Comparison of ENCODE assay signal across 9 cellular contexts in genomic region chr16:19168173-19169080, GRCh38. TPM values are rescaled to one million over a fixed set of nuclear protein-coding genes. Genes with fewer than 3 reads are reported as not detected.
DNase-seq lines count a peak whose midpoint lies in the region; ATAC-seq and TF ChIP-seq lines count a peak whose summit lies in the region.
"Had no signal": no experiment of that assay in that cellular context is flagged by ENCODE, and none has a peak within 500 bp of the region (broad histone marks: within the 10 kb centered on the region; RNA-seq: fewer than 3 reads in every experiment).

Gene SYT17 (plus strand): TSS chr16:19168240. CDS start chr16:19168647, 407 bp downstream.

- H3K9me3 ChIP-seq in RWPE2 (ENCODE audit: severe bottlenecking) (no peaks in the 10 kb centered on the region), parathyroid adenoma (ENCODE audit: control insufficient read depth, low read length) (no peaks in the 10 kb centered on the region)

- no peak for TF ChIP-seq CTCF in RWPE2 (IDR thresholded peaks at IDR 0.05; ENCODE audit: poor library complexity, severe bottlenecking)
- no peak for TF ChIP-seq CTCF in foreskin keratinocyte (conservative IDR thresholded peaks at IDR 0.05)
- TF ChIP-seq CTCF in parathyroid adenoma (IDR thresholded peaks at IDR 0.05): no peak

- no peaks in the 10 kb centered on the region for H3K36me3 ChIP-seq in RWPE2 (ENCODE audit: low read depth)
- no peaks in the 10 kb centered on the region for H3K36me3 ChIP-seq in parathyroid adenoma (ENCODE audit: control insufficient read depth, insufficient read depth, low read length)

- H3K4me3 ChIP-seq in RWPE2 (ENCODE audit: severe bottlenecking) (peak within 1 kb of the TSS; percentile 71), parathyroid adenoma (ENCODE audit: low read depth, low read length) (peak within 1 kb of the TSS; percentile 79)

- H3K27me3 ChIP-seq in RWPE2 (ENCODE audit: insufficient read depth, poor library complexity, severe bottlenecking): no peaks in the 10 kb centered on the region
- H3K27me3 ChIP-seq in foreskin keratinocyte: peaks cover 57% of the 10 kb centered on the region
- H3K27me3 ChIP-seq in parathyroid adenoma (ENCODE audit: control insufficient read depth, insufficient read depth, low read length): no peaks in the 10 kb centered on the region

- DNase-seq in NCI-H524 (lab: John Stamatoyannopoulos, UW) (peak; percentile 62 to 86), NCI-H524 treated with DMSO at 0.1 percent for 48 hours (lab: John Stamatoyannopoulos, UW) (no peak), RWPE2 (ENCODE audit: low spot score) (no peak), foreskin keratinocyte (no peak)

- no peaks in the 10 kb centered on the region for H3K79me2 ChIP-seq in parathyroid adenoma

- H3K4me1 ChIP-seq in RWPE2 (ENCODE audit: insufficient read depth, poor library complexity, severe bottlenecking): peaks cover 9% of the 10 kb centered on the region
- no peaks in the 10 kb centered on the region for H3K4me1 ChIP-seq in foreskin keratinocyte
- H3K4me1 ChIP-seq in parathyroid adenoma: peaks cover 6% of the 10 kb centered on the region

- peak; percentile 25 for ATAC-seq in RWPE2 (ENCODE audit: low read depth)
- ATAC-seq in foreskin keratinocyte: peak; percentile 20
- no peak for ATAC-seq in GM18868 (IDR thresholded peaks at IDR 0.05; ENCODE audit: unreplicated experiment)
- no peak for ATAC-seq in GM18519 (IDR thresholded peaks at IDR 0.05; ENCODE audit: low FRiP score, unreplicated experiment)
- no peak for ATAC-seq in HG03159 (IDR thresholded peaks at IDR 0.05; ENCODE audit: unreplicated experiment)

- H3K4me2 ChIP-seq in parathyroid adenoma (ENCODE audit: low read length): peak within 1 kb of the TSS; percentile 94

- H3K9ac ChIP-seq in parathyroid adenoma: peak within 1 kb of the TSS; percentile 63

- H3K27ac ChIP-seq in RWPE2 (ENCODE audit: poor library complexity, severe bottlenecking): peak within 1 kb of the TSS; percentile 5
- H3K27ac ChIP-seq in foreskin keratinocyte: no peak within 1 kb of the TSS
- peak within 1 kb of the TSS; percentile 82 for H3K27ac ChIP-seq in parathyroid adenoma

- peak within 1 kb of the TSS; percentile 99 for H2AFZ ChIP-seq in parathyroid adenoma

RNA-seq across cellular contexts. Expression of gene SYT17, which starts in this region (rescaled TPM):
- total RNA-seq in foreskin keratinocyte: 0.14 and 0.20 TPM in 2 replicates
- 0.08 and 0.22 TPM in 2 replicates for polyA plus RNA-seq in foreskin keratinocyte
- total RNA-seq: CD4-positive, CD25-positive, alpha-beta regulatory T cell had no signal

Comparison
In these comparisons a context has a peak if more than half of its experiments do, and no peak if none do; other contexts are left out.
1. DNase-seq: peak in NCI-H524 (2 of 2); none in NCI-H524 treated with DMSO at 0.1 percent for 48 hours (single experiment), RWPE2 (single experiment) and foreskin keratinocyte (0 of 2).
2. Peak in ATAC-seq in foreskin keratinocyte; RNA of the gene not detected or under 1 TPM.